In genomic region chr22:46473896-46474557, GRCh38 we compare ENCODE assay signal across 1 cellular context.
TF ChIP-seq lines count a peak whose summit lies in the region.

No MANE protein-coding gene starts in this region.

TF ChIP-seq in HepG2, 621 proteins besides CTCF, POLR2A, EP300 and RAD21 (continued from another document and continues in another):
- TF ChIP-seq SMAD9 (CRISPR knock-in tag; IDR thresholded peaks at IDR 0.05) (no peak), TARDBP (CRISPR knock-in tag; IDR thresholded peaks at IDR 0.05) (0 out of 2 replicates have a peak, but pooled peaks have one; percentile 32), ATF3 (CRISPR knock-in tag; IDR thresholded peaks at IDR 0.05) (no peak), TRIM22 (IDR thresholded peaks at IDR 0.05) (no peak), ZFP36L1 (CRISPR knock-in tag; IDR thresholded peaks at IDR 0.05) (peak; percentile 97), KLF13 (CRISPR knock-in tag; IDR thresholded peaks at IDR 0.05) (no peak), SRSF9 (IDR thresholded peaks at IDR 0.05; ENCODE audit: borderline replicate concordance, insufficient read depth, low read depth, low read length, poor library complexity, severe bottlenecking) (no peak), EHMT2 (IDR thresholded peaks at IDR 0.05; ENCODE audit: borderline replicate concordance, low read depth, low read length) (no peak), TOPORS (CRISPR knock-in tag; IDR thresholded peaks at IDR 0.05) (no peak), PHF5A (CRISPR knock-in tag; IDR thresholded peaks at IDR 0.05; ENCODE audit: low read depth, unreplicated experiment) (no peak), MIER2 (CRISPR knock-in tag; IDR thresholded peaks at IDR 0.05) (no peak), PRPF4 (IDR thresholded peaks at IDR 0.05; ENCODE audit: low read depth, low read length, poor library complexity, severe bottlenecking) (no peak), ZNF567 (CRISPR knock-in tag; IDR thresholded peaks at IDR 0.05; ENCODE audit: borderline replicate concordance) (no peak), HDAC1 (CRISPR knock-in tag; IDR thresholded peaks at IDR 0.05) (no peak), MLLT10 (CRISPR knock-in tag; IDR thresholded peaks at IDR 0.05) (no peak), ZNF737 (CRISPR knock-in tag; IDR thresholded peaks at IDR 0.05; ENCODE audit: borderline replicate concordance) (no peak), ZSCAN9 (CRISPR knock-in tag; IDR thresholded peaks at IDR 0.05; ENCODE audit: borderline replicate concordance) (peak; percentile 78), U2AF1 (optimal IDR thresholded peaks at IDR 0.05; ENCODE audit: low read depth, low read length) (no peak), MTF1 (CRISPR knock-in tag; IDR thresholded peaks at IDR 0.05) (no peak), FOXK1 (CRISPR knock-in tag; IDR thresholded peaks at IDR 0.05; ENCODE audit: borderline replicate concordance, low read depth) (no peak), SKIL (CRISPR knock-in tag; IDR thresholded peaks at IDR 0.05; ENCODE audit: borderline replicate concordance) (no peak), SALL2 (CRISPR knock-in tag; IDR thresholded peaks at IDR 0.05) (no peak), ZNF282 (IDR thresholded peaks at IDR 0.05; ENCODE audit: partially characterized antibody) (no peak), ZNF724P (CRISPR knock-in tag; IDR thresholded peaks at IDR 0.05; ENCODE audit: borderline replicate concordance) (peak; percentile 59; the same call in 1 of the 2 replicates), E2F5 (CRISPR knock-in tag; conservative IDR thresholded peaks at IDR 0.05) (no peak), THYN1 (CRISPR knock-in tag; IDR thresholded peaks at IDR 0.05; ENCODE audit: borderline replicate concordance, low read depth) (no peak), ZNF225 (CRISPR knock-in tag; IDR thresholded peaks at IDR 0.05) (no peak), ZNF224 (CRISPR knock-in tag; IDR thresholded peaks at IDR 0.05) (0 out of 2 replicates have a peak, but pooled peaks have one; percentile 43), GTF2F1 (IDR thresholded peaks at IDR 0.05; ENCODE audit: low read length) (no peak), ZNF20 (CRISPR knock-in tag; IDR thresholded peaks at IDR 0.05) (no peak), ZNF329 (CRISPR knock-in tag; IDR thresholded peaks at IDR 0.05; ENCODE audit: low read depth) (0 out of 2 replicates have a peak, but pooled peaks have one; percentile 49), ZNF644 (CRISPR knock-in tag; IDR thresholded peaks at IDR 0.05; ENCODE audit: low read depth) (no peak), GLI4 (CRISPR knock-in tag; IDR thresholded peaks at IDR 0.05; ENCODE audit: borderline replicate concordance) (no peak), ZKSCAN5 (CRISPR knock-in tag; IDR thresholded peaks at IDR 0.05) (no peak), CC2D1A (CRISPR knock-in tag; IDR thresholded peaks at IDR 0.05) (no peak)
- TF ChIP-seq, protein P1, sequence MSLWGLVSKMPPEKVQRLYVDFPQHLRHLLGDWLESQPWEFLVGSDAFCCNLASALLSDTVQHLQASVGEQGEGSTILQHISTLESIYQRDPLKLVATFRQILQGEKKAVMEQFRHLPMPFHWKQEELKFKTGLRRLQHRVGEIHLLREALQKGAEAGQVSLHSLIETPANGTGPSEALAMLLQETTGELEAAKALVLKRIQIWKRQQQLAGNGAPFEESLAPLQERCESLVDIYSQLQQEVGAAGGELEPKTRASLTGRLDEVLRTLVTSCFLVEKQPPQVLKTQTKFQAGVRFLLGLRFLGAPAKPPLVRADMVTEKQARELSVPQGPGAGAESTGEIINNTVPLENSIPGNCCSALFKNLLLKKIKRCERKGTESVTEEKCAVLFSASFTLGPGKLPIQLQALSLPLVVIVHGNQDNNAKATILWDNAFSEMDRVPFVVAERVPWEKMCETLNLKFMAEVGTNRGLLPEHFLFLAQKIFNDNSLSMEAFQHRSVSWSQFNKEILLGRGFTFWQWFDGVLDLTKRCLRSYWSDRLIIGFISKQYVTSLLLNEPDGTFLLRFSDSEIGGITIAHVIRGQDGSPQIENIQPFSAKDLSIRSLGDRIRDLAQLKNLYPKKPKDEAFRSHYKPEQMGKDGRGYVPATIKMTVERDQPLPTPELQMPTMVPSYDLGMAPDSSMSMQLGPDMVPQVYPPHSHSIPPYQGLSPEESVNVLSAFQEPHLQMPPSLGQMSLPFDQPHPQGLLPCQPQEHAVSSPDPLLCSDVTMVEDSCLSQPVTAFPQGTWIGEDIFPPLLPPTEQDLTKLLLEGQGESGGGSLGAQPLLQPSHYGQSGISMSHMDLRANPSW (CRISPR knock-in tag; IDR thresholded peaks at IDR 0.05; ENCODE audit: borderline replicate concordance): no peak
- TF ChIP-seq, protein P2, sequence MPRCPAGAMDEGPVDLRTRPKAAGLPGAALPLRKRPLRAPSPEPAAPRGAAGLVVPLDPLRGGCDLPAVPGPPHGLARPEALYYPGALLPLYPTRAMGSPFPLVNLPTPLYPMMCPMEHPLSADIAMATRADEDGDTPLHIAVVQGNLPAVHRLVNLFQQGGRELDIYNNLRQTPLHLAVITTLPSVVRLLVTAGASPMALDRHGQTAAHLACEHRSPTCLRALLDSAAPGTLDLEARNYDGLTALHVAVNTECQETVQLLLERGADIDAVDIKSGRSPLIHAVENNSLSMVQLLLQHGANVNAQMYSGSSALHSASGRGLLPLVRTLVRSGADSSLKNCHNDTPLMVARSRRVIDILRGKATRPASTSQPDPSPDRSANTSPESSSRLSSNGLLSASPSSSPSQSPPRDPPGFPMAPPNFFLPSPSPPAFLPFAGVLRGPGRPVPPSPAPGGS (CRISPR knock-in tag; IDR thresholded peaks at IDR 0.05): peak; percentile 72; the same call in 1 of the 2 replicates
- TF ChIP-seq, protein P3, sequence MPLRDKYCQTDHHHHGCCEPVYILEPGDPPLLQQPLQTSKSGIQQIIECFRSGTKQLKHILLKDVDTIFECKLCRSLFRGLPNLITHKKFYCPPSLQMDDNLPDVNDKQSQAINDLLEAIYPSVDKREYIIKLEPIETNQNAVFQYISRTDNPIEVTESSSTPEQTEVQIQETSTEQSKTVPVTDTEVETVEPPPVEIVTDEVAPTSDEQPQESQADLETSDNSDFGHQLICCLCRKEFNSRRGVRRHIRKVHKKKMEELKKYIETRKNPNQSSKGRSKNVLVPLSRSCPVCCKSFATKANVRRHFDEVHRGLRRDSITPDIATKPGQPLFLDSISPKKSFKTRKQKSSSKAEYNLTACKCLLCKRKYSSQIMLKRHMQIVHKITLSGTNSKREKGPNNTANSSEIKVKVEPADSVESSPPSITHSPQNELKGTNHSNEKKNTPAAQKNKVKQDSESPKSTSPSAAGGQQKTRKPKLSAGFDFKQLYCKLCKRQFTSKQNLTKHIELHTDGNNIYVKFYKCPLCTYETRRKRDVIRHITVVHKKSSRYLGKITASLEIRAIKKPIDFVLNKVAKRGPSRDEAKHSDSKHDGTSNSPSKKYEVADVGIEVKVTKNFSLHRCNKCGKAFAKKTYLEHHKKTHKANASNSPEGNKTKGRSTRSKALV (CRISPR knock-in tag; IDR thresholded peaks at IDR 0.05): 0 out of 2 replicates have a peak, but pooled peaks have one; percentile 33
- TF ChIP-seq, protein P4, sequence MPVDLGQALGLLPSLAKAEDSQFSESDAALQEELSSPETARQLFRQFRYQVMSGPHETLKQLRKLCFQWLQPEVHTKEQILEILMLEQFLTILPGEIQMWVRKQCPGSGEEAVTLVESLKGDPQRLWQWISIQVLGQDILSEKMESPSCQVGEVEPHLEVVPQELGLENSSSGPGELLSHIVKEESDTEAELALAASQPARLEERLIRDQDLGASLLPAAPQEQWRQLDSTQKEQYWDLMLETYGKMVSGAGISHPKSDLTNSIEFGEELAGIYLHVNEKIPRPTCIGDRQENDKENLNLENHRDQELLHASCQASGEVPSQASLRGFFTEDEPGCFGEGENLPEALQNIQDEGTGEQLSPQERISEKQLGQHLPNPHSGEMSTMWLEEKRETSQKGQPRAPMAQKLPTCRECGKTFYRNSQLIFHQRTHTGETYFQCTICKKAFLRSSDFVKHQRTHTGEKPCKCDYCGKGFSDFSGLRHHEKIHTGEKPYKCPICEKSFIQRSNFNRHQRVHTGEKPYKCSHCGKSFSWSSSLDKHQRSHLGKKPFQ (CRISPR knock-in tag; IDR thresholded peaks at IDR 0.05; ENCODE audit: insufficient replicate concordance): no peak
- TF ChIP-seq, protein P5, sequence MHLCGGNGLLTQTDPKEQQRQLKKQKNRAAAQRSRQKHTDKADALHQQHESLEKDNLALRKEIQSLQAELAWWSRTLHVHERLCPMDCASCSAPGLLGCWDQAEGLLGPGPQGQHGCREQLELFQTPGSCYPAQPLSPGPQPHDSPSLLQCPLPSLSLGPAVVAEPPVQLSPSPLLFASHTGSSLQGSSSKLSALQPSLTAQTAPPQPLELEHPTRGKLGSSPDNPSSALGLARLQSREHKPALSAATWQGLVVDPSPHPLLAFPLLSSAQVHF (CRISPR knock-in tag; IDR thresholded peaks at IDR 0.05): no peak
- TF ChIP-seq, protein P6, sequence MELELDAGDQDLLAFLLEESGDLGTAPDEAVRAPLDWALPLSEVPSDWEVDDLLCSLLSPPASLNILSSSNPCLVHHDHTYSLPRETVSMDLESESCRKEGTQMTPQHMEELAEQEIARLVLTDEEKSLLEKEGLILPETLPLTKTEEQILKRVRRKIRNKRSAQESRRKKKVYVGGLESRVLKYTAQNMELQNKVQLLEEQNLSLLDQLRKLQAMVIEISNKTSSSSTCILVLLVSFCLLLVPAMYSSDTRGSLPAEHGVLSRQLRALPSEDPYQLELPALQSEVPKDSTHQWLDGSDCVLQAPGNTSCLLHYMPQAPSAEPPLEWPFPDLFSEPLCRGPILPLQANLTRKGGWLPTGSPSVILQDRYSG (CRISPR knock-in tag; IDR thresholded peaks at IDR 0.05): no peak
- TF ChIP-seq, protein P7, sequence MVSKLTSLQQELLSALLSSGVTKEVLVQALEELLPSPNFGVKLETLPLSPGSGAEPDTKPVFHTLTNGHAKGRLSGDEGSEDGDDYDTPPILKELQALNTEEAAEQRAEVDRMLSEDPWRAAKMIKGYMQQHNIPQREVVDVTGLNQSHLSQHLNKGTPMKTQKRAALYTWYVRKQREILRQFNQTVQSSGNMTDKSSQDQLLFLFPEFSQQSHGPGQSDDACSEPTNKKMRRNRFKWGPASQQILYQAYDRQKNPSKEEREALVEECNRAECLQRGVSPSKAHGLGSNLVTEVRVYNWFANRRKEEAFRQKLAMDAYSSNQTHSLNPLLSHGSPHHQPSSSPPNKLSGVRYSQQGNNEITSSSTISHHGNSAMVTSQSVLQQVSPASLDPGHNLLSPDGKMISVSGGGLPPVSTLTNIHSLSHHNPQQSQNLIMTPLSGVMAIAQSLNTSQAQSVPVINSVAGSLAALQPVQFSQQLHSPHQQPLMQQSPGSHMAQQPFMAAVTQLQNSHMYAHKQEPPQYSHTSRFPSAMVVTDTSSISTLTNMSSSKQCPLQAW (CRISPR knock-in tag; IDR thresholded peaks at IDR 0.05): 0 out of 2 replicates have a peak, but pooled peaks have one; percentile 30
- TF ChIP-seq, protein P8, sequence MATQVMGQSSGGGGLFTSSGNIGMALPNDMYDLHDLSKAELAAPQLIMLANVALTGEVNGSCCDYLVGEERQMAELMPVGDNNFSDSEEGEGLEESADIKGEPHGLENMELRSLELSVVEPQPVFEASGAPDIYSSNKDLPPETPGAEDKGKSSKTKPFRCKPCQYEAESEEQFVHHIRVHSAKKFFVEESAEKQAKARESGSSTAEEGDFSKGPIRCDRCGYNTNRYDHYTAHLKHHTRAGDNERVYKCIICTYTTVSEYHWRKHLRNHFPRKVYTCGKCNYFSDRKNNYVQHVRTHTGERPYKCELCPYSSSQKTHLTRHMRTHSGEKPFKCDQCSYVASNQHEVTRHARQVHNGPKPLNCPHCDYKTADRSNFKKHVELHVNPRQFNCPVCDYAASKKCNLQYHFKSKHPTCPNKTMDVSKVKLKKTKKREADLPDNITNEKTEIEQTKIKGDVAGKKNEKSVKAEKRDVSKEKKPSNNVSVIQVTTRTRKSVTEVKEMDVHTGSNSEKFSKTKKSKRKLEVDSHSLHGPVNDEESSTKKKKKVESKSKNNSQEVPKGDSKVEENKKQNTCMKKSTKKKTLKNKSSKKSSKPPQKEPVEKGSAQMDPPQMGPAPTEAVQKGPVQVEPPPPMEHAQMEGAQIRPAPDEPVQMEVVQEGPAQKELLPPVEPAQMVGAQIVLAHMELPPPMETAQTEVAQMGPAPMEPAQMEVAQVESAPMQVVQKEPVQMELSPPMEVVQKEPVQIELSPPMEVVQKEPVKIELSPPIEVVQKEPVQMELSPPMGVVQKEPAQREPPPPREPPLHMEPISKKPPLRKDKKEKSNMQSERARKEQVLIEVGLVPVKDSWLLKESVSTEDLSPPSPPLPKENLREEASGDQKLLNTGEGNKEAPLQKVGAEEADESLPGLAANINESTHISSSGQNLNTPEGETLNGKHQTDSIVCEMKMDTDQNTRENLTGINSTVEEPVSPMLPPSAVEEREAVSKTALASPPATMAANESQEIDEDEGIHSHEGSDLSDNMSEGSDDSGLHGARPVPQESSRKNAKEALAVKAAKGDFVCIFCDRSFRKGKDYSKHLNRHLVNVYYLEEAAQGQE (IDR thresholded peaks at IDR 0.05; ENCODE audit: borderline replicate concordance in 1 of 2, low read depth in 1 of 2, low read length in 2 of 2): no peak
